ENCODE assay signal across 10 cellular contexts in genomic region chr18:76977108-76977621, GRCh38.
DNase-seq lines count a peak whose midpoint lies in the region; ATAC-seq and TF ChIP-seq lines count a peak whose summit lies in the region.
"Had no signal": no experiment of that assay in that cellular context is flagged by ENCODE, and none has a peak within 500 bp of the region (broad histone marks: within the 10 kb centered on the region; RNA-seq: fewer than 3 reads in every experiment).

No MANE protein-coding gene starts in this region.

- H3K27ac ChIP-seq in dorsolateral prefrontal cortex (peak overlapping the region in 57 of 59 donors; percentile 5 to 93 (median 69)), hepatocyte (no peak overlapping the region)
- H3K27ac ChIP-seq: sigmoid colon had no signal

- peaks cover 12% of the 10 kb centered on the region for H3K27me3 Mint-ChIP-seq in nephron progenitor cell (ENCODE audit: low read depth, poor library complexity)

- no peak overlapping the region for H3K4me3 Mint-ChIP-seq in nephron progenitor cell

- H4K20me1 ChIP-seq in hepatocyte (ENCODE audit: insufficient read depth, poor library complexity, severe bottlenecking): no peaks in the 10 kb centered on the region

- H3K4me2 ChIP-seq in hepatocyte: no peak overlapping the region

- peak; percentile 92 for DNase-seq in DMS79 treated with DMSO at 0.1 percent for 48 hours (lab: John Stamatoyannopoulos, UW)
- DNase-seq in NCI-H2227 (lab: John Stamatoyannopoulos, UW; ENCODE audit: unreplicated experiment): peak; percentile 72
- DNase-seq in dorsolateral prefrontal cortex: peak in 1 of 10 donors; percentile 47
- no peak for DNase-seq in nephron progenitor cell
- DNase-seq in hepatocyte (ENCODE audit: low spot score): no peak
- DNase-seq in MG63: no peak
- DNase-seq: activated effector memory CD4-positive, alpha-beta T cell treated with Interleukin-2 at 50 U/mL for 16 hours; sigmoid colon had no signal

- intact Hi-C loops in dorsolateral prefrontal cortex (cut with DNase I): loop anchor here in 1 of 2 donors (2.0 kb wide), 1 partner anchor 52 kb away; no protein-coding TSS in a partner anchor

- H3K79me2 ChIP-seq in hepatocyte: no peaks in the 10 kb centered on the region

- H2AFZ ChIP-seq in hepatocyte: no peak overlapping the region

- H3K27me3 ChIP-seq in dorsolateral prefrontal cortex: no peaks in the 10 kb centered on the region
- H3K27me3 ChIP-seq in hepatocyte: no peaks in the 10 kb centered on the region
- H3K27me3 ChIP-seq in MG63: no peaks in the 10 kb centered on the region
- H3K27me3 ChIP-seq: sigmoid colon had no signal

- 90% methylated on average over 13 of the region's 14 CpGs for WGBS in hepatocyte (ENCODE audit: low lambda C conversion rate, missing lambda C conversion rate)

- no peaks in the 10 kb centered on the region for H3K9me3 Mint-ChIP-seq in nephron progenitor cell

- no peaks in the 10 kb centered on the region for H3K9me2 ChIP-seq in hepatocyte (replicated peaks; ENCODE audit: insufficient read depth)

- ATAC-seq in GM19351 (IDR thresholded peaks at IDR 0.05; ENCODE audit: unreplicated experiment) (no peak), HG02571 (IDR thresholded peaks at IDR 0.05; ENCODE audit: unreplicated experiment) (no peak)

- H3K4me1 ChIP-seq in hepatocyte (ENCODE audit: insufficient read depth): no peaks in the 10 kb centered on the region

- peaks cover 54% of the 10 kb centered on the region for H3K4me1 Mint-ChIP-seq in nephron progenitor cell

- H3K9me3 ChIP-seq in hepatocyte (ENCODE audit: low read depth) (no peaks in the 10 kb centered on the region), MG63 (no peaks in the 10 kb centered on the region)
- H3K9me3 ChIP-seq: sigmoid colon had no signal

- peak overlapping the region; percentile 9 for H3K27ac Mint-ChIP-seq in nephron progenitor cell

- H3K36me3 ChIP-seq in hepatocyte (replicated peaks; ENCODE audit: insufficient read depth, low read depth) (no peaks in the 10 kb centered on the region), MG63 (no peaks in the 10 kb centered on the region)
- H3K36me3 ChIP-seq: sigmoid colon had no signal

- TF ChIP-seq CTCF in dorsolateral prefrontal cortex (IDR thresholded peaks at IDR 0.05 in 54 of 56, conservative IDR thresholded peaks at IDR 0.05 in 2 of 56; ENCODE audit: low read depth in 1 of 56, partially characterized antibody in 56 of 56): no peak
- no peak for TF ChIP-seq CTCF in nephron progenitor cell (IDR thresholded peaks at IDR 0.05)
- TF ChIP-seq CTCF in hepatocyte (IDR thresholded peaks at IDR 0.05; ENCODE audit: poor library complexity): no peak

- H3K4me3 ChIP-seq in dorsolateral prefrontal cortex: no peak overlapping the region
- H3K4me3 ChIP-seq in hepatocyte: no peak overlapping the region
- H3K4me3 ChIP-seq in MG63: no peak overlapping the region
- H3K4me3 ChIP-seq: sigmoid colon had no signal

- peaks cover 8% of the 10 kb centered on the region for H3K36me3 Mint-ChIP-seq in nephron progenitor cell (ENCODE audit: low read depth)

Comparison
In these comparisons a context has a peak if more than half of its experiments do, and no peak if none do; other contexts are left out.
1. DNase-seq: peak in DMS79 treated with DMSO at 0.1 percent for 48 hours (single experiment) and NCI-H2227 (single experiment); none in nephron progenitor cell (single experiment), hepatocyte (single experiment) and MG63 (single experiment).